15 cellular contexts compared by ENCODE assay signal in genomic region chr17:81276781-81277180, GRCh38.
"Had no signal": no experiment of that assay in that cellular context is flagged by ENCODE, and none has a peak within 500 bp of the region (broad histone marks: within the 10 kb centered on the region; RNA-seq: fewer than 3 reads in every experiment).

No MANE protein-coding gene starts in this region.

- H3K4me1 ChIP-seq: tibial artery had no signal

- H3K9me3 ChIP-seq: prostate gland, tibial artery had no signal

- H3K4me1 Mint-ChIP-seq: activated naive CD8-positive, alpha-beta T cell treated with anti-CD3 and anti-CD28 coated beads, Interleukin-2, amount 50 U/mL, for 24 hours; activated T-helper 17 cell treated with anti-CD3 and anti-CD28 coated beads, Interleukin-2, amount 50 U/mL, for 72 hours; mesothelial cell of epicardium had no signal

- DNase-seq: activated CD4-positive, alpha-beta T cell treated with anti-CD3 and anti-CD28 coated beads for 1 hour; activated CD4-positive, alpha-beta T cell treated with anti-CD3 and anti-CD28 coated beads, Interleukin-2, amount 50 U/mL, for 4 hours; activated naive CD4-positive, alpha-beta T cell treated with Interleukin-2 at 50 U/mL for 16 hours; activated naive CD8-positive, alpha-beta T cell treated with anti-CD3 and anti-CD28 coated beads, Interleukin-2, amount 50 U/mL, for 24 hours; aorta; glutamatergic neuron; stimulated activated CD4-positive, alpha-beta T cell treated with anti-CD3 and anti-CD28 coated beads, Interleukin-1b, Interleukin-23, amount 100 ng/mL, for 48 hours; T-helper 9 cell; tibial artery had no signal

- FAIRE-seq: bronchial epithelial cell had no signal

- H3K4me3 Mint-ChIP-seq: activated naive CD8-positive, alpha-beta T cell treated with anti-CD3 and anti-CD28 coated beads, Interleukin-2, amount 50 U/mL, for 24 hours; activated T-helper 17 cell treated with anti-CD3 and anti-CD28 coated beads, Interleukin-2, amount 50 U/mL, for 72 hours; mesothelial cell of epicardium had no signal

- H3K27me3 ChIP-seq: tibial artery had no signal

- H3K4me3 ChIP-seq: prostate gland, SK-N-MC, tibial artery had no signal

- ATAC-seq: activated naive CD8-positive, alpha-beta T cell treated with anti-CD3 and anti-CD28 coated beads, Interleukin-2, amount 50 U/mL, for 24 hours; activated T-helper 17 cell treated with anti-CD3 and anti-CD28 coated beads, Interleukin-2, amount 50 U/mL, for 72 hours had no signal

- H3K27ac ChIP-seq: epithelial cell of prostate, SK-N-MC, tibial artery had no signal

- H3K27me3 Mint-ChIP-seq: activated naive CD8-positive, alpha-beta T cell treated with anti-CD3 and anti-CD28 coated beads, Interleukin-2, amount 50 U/mL, for 24 hours; activated T-helper 17 cell treated with anti-CD3 and anti-CD28 coated beads, Interleukin-2, amount 50 U/mL, for 72 hours had no signal

- H3K9me3 Mint-ChIP-seq: activated naive CD8-positive, alpha-beta T cell treated with anti-CD3 and anti-CD28 coated beads, Interleukin-2, amount 50 U/mL, for 24 hours; activated T-helper 17 cell treated with anti-CD3 and anti-CD28 coated beads, Interleukin-2, amount 50 U/mL, for 72 hours; mesothelial cell of epicardium had no signal

- H3K27ac Mint-ChIP-seq: activated naive CD8-positive, alpha-beta T cell treated with anti-CD3 and anti-CD28 coated beads, Interleukin-2, amount 50 U/mL, for 24 hours; activated T-helper 17 cell treated with anti-CD3 and anti-CD28 coated beads, Interleukin-2, amount 50 U/mL, for 72 hours; mesothelial cell of epicardium had no signal
